1 cellular context compared by ENCODE assay signal in the genomic region with DNA sequence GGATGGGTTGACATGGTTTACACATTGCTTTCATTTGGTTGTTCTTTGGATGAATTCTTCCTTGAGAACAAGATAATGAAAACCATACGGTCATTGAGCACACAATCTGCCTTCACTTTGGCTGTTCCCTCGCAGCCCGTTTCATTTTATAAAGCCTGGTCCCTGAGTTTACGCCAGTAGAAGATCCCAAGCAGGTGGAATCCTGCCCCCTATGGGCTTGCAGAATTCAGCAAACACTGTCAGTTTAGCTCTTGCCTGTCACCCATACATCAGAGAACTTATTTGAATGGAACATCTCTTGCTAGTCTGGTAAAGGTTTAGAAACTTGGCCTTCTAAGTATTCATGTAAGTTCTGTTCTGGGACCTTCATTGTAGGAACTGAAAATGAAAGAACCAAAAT.
TF ChIP-seq lines count a peak whose summit lies in the region.

No MANE protein-coding gene starts in this region.

TF ChIP-seq in WTC11, 78 proteins besides CTCF, POLR2A, EP300 and RAD21 (continued from another document):
- TF ChIP-seq, protein P1, sequence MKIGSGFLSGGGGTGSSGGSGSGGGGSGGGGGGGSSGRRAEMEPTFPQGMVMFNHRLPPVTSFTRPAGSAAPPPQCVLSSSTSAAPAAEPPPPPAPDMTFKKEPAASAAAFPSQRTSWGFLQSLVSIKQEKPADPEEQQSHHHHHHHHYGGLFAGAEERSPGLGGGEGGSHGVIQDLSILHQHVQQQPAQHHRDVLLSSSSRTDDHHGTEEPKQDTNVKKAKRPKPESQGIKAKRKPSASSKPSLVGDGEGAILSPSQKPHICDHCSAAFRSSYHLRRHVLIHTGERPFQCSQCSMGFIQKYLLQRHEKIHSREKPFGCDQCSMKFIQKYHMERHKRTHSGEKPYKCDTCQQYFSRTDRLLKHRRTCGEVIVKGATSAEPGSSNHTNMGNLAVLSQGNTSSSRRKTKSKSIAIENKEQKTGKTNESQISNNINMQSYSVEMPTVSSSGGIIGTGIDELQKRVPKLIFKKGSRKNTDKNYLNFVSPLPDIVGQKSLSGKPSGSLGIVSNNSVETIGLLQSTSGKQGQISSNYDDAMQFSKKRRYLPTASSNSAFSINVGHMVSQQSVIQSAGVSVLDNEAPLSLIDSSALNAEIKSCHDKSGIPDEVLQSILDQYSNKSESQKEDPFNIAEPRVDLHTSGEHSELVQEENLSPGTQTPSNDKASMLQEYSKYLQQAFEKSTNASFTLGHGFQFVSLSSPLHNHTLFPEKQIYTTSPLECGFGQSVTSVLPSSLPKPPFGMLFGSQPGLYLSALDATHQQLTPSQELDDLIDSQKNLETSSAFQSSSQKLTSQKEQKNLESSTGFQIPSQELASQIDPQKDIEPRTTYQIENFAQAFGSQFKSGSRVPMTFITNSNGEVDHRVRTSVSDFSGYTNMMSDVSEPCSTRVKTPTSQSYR (CRISPR knock-in tag; IDR thresholded peaks at IDR 0.05) = no peak
- TF ChIP-seq ZNF121 (CRISPR knock-in tag; IDR thresholded peaks at IDR 0.05) (no peak), ZNF396 (CRISPR knock-in tag; IDR thresholded peaks at IDR 0.05; ENCODE audit: borderline replicate concordance) (no peak), ZNF219 (CRISPR knock-in tag; IDR thresholded peaks at IDR 0.05; ENCODE audit: borderline replicate concordance) (no peak), TEAD4 (CRISPR knock-in tag; IDR thresholded peaks at IDR 0.05) (no peak), RORB (CRISPR knock-in tag; IDR thresholded peaks at IDR 0.05) (no peak), TCF7 (CRISPR knock-in tag; IDR thresholded peaks at IDR 0.05; ENCODE audit: low read depth) (no peak), ZNF317 (CRISPR knock-in tag; IDR thresholded peaks at IDR 0.05; ENCODE audit: borderline replicate concordance, low read depth) (no peak), NFE2L1 (CRISPR knock-in tag; IDR thresholded peaks at IDR 0.05) (no peak)
